Comparison of ENCODE assay signal across 1 cellular context in the genomic region with DNA sequence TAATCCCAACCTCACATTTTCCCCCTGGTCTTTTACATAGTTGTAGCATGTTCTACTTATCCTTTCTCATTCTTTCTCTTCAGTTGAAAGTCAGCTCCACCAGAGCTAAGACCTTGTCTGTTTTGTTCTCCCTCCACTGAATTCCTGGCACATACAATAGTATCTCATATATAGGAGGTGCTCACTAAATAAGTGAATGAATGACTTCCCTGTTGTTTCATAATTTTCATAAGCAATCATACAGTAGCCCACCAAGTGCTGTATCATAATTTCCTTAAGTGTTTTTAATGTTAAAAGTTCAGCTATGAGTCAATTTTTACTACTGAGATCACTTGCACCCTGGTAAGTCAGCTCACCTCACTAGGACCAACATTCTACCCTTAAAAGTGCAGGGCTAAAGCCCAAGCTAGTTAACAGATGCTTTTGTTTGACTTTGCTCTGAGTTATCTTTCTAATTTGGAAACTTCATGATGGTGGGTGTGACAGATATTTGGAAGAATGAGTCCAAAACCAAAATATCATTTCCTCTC.
A peak's percentile ranks its signal among the peaks of the same experiment; 100 is the strongest.
TF ChIP-seq lines count a peak whose summit lies in the region.

No MANE protein-coding gene starts in this region.

TF ChIP-seq in GM12878, 131 proteins besides CTCF, POLR2A, EP300 and RAD21:
- TF ChIP-seq JUNB (IDR thresholded peaks at IDR 0.05) (peak; percentile 63), POU2F2 (IDR thresholded peaks at IDR 0.05; ENCODE audit: borderline replicate concordance, low read depth, low read length) (no peak)
TF ChIP-seq in GM12878: peak in this region for 1.
